8 cellular contexts compared by ENCODE assay signal in genomic region chr2:214809751-214810564, GRCh38. TPM values are rescaled to one million over a fixed set of nuclear protein-coding genes. Genes with fewer than 3 reads are reported as not detected.
DNase-seq lines count a peak whose midpoint lies in the region; ATAC-seq, FAIRE-seq and TF ChIP-seq lines count a peak whose summit lies in the region.

No MANE protein-coding gene starts in this region.

- ATAC-seq in HG02610 (IDR thresholded peaks at IDR 0.05; ENCODE audit: unreplicated experiment) (peak; percentile 89), Right ventricle myocardium superior (ENCODE audit: poor library complexity) (peak; percentile 97), pancreas (peak; percentile 88 to 94 (median 92))

- H3K36me3 ChIP-seq in pancreas (no peaks in the 10 kb centered on the region), tibial artery (no peaks in the 10 kb centered on the region)

- intact Hi-C loops in Right ventricle myocardium superior (cut with DNase I) (no loop called here), pancreas (cut with DNase I) (no loop called here), tibial artery (cut with DNase I; ENCODE audit: low total_unique reads) (loop anchor here (5.0 kb wide), 1 partner anchor 1573 kb away; no protein-coding TSS in a partner anchor)

- peaks cover 0 to 6% (median 0%) of the 10 kb centered on the region in 3 donors for H3K4me1 ChIP-seq in pancreas
- H3K4me1 ChIP-seq in tibial artery: peaks cover 0 to 25% (median 14%) of the 10 kb centered on the region in 4 donors

- H3K27me3 ChIP-seq in pancreas (no peaks in the 10 kb centered on the region), tibial artery (no peaks in the 10 kb centered on the region)

- peak overlapping the region; percentile 94 for H3K4me3 Mint-ChIP-seq in activated naive CD8-positive, alpha-beta T cell treated with anti-CD3 and anti-CD28 coated beads for 36 hours

- H3K4me1 Mint-ChIP-seq in activated naive CD8-positive, alpha-beta T cell treated with anti-CD3 and anti-CD28 coated beads for 36 hours: peaks cover 25% of the 10 kb centered on the region

- H3K27ac Mint-ChIP-seq in activated naive CD8-positive, alpha-beta T cell treated with anti-CD3 and anti-CD28 coated beads for 36 hours: peak overlapping the region; percentile 83

- H3K9me3 ChIP-seq in pancreas: no peaks in the 10 kb centered on the region
- H3K9me3 ChIP-seq in tibial artery: no peaks in the 10 kb centered on the region

- H3K27me3 Mint-ChIP-seq in activated naive CD8-positive, alpha-beta T cell treated with anti-CD3 and anti-CD28 coated beads for 36 hours: peaks cover 13% of the 10 kb centered on the region

- H3K36me3 Mint-ChIP-seq in activated naive CD8-positive, alpha-beta T cell treated with anti-CD3 and anti-CD28 coated beads for 36 hours: peaks cover 18% of the 10 kb centered on the region

- 0 to 1% methylated on average over 46 to 63 of the region's 63 CpGs for WGBS in pancreas, 2 donors

- H3K4me3 ChIP-seq in pancreas (peak overlapping the region; percentile 52 to 89 (median 74)), tibial artery (peak overlapping the region; percentile 85 to 95)

- no peak for FAIRE-seq in pancreas (lab: Jason Lieb, UNC)

- H3K9me3 Mint-ChIP-seq in activated naive CD8-positive, alpha-beta T cell treated with anti-CD3 and anti-CD28 coated beads for 36 hours: no peaks in the 10 kb centered on the region

- H3K27ac ChIP-seq in pancreas (peak overlapping the region; percentile 30 to 92 (median 82)), tibial artery (peak overlapping the region; percentile 84)

- TF ChIP-seq CTCF in GM10266 (IDR thresholded peaks at IDR 0.05; ENCODE audit: control insufficient read depth, insufficient read depth, low read depth, missing control alignments) (no peak), pancreas (IDR thresholded peaks at IDR 0.05) (no peak), tibial artery (IDR thresholded peaks at IDR 0.05) (no peak)

- DNase-seq in GM10266 (ENCODE audit: extremely low spot score) (peak; percentile 97), NCI-H1092 (lab: John Stamatoyannopoulos, UW) (peak; percentile 80), SKM-1 (lab: John Stamatoyannopoulos, UW; ENCODE audit: unreplicated experiment) (peak; percentile 91), Right ventricle myocardium superior (peak; percentile 100), pancreas (peak; percentile 98 to 100 (median 100)), tibial artery (peak; percentile 98 to 100)
- peak; percentile 99 for DNase-seq in activated naive CD8-positive, alpha-beta T cell treated with anti-CD3 and anti-CD28 coated beads for 36 hours

RNA-seq across cellular contexts. Expression of gene BARD1, which starts 0.5 kb away (rescaled TPM):
- 10 to 100 TPM; 21.8 to 22.3 TPM for total RNA-seq in activated naive CD8-positive, alpha-beta T cell treated with anti-CD3 and anti-CD28 coated beads for 36 hours
- total RNA-seq in Right ventricle myocardium superior (10.0 TPM), pancreas (1 to 10 TPM; 3.7 to 6.5 (median 5.1) TPM)
- polyA plus RNA-seq in pancreas: 1 to 10 TPM; 1.4 to 1.5 TPM

Comparison
In these comparisons a context has a peak if more than half of its experiments do, and no peak if none do; other contexts are left out.
1. Peak in every context shown above with its lines: DNase-seq, ATAC-seq, H3K4me3 ChIP-seq and H3K27ac ChIP-seq.